Comparison of ENCODE assay signal across 19 cellular contexts in the genomic region with DNA sequence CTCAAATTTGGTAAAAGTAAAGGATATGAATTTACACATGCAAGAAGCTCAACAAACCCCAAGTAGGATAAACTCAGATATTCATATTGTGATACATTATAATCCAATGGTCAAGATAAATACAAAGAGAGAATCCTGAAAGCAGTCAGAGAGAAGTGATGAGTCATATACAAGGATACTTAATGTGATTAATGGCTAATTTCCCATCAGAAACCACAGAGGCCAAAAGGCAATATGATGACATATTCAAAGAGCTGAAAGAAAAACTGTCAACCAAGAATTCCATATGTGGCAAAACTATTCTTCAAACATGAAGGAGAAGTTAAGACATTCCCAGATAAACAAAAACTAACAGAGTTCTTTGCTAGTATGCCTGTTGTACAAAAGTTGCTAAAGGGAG. TPM values are rescaled to one million over a fixed set of nuclear protein-coding genes. Genes with fewer than 3 reads are reported as not detected.
DNase-seq lines count a peak whose midpoint lies in the region; ATAC-seq, FAIRE-seq and TF ChIP-seq lines count a peak whose summit lies in the region.
"Had no signal": no experiment of that assay in that cellular context is flagged by ENCODE, and none has a peak within 500 bp of the region (broad histone marks: within the 10 kb centered on the region; RNA-seq: fewer than 3 reads in every experiment).

No MANE protein-coding gene starts in this region.

- no peak for TF ChIP-seq POLR2A in GM12878 (IDR thresholded peaks at IDR 0.05; ENCODE audit: low read depth, low read length)
- TF ChIP-seq POLR2A in esophagus squamous epithelium (IDR thresholded peaks at IDR 0.05) = no peak

- H3K27me3 ChIP-seq in GM12878 (replicated peaks in 1 of 2; ENCODE audit: control insufficient read depth in 2 of 2, insufficient read depth in 2 of 2, low read length in 1 of 2) (no peaks in the 10 kb centered on the region), esophagus squamous epithelium (no peaks in the 10 kb centered on the region), Caco-2 (replicated peaks; ENCODE audit: control insufficient read depth, insufficient read depth, low read length) (no peaks in the 10 kb centered on the region)

- no peaks in the 10 kb centered on the region for H3K79me2 ChIP-seq in GM12878 (ENCODE audit: control insufficient read depth, insufficient read depth, low read length)

- RAD21 ChIA-PET in GM12878 (lab: Charles Lee; ENCODE audit: unreplicated experiment) = interaction anchor here (1.0 to 1.5 kb wide), 5 partner anchors 9 to 184 kb away, joined by 3 to 5 read pairs (median 4); no protein-coding TSS in a partner anchor

- in situ Hi-C loops in Caki2 (cut with HindIII; ENCODE audit: low pct_unique_long_range_greater_than_20kb, low sequenced_read_pairs) = no loop called here
- in situ Hi-C loops in GM12878 (cut with MboI) = no loop called here

- H3K9me3 Mint-ChIP-seq in endothelial cell (ENCODE audit: unreplicated experiment) = no peaks in the 10 kb centered on the region
- peaks cover 5% of the 10 kb centered on the region for H3K9me3 Mint-ChIP-seq in activated CD8-positive, alpha-beta memory T cell treated with anti-CD3 and anti-CD28 coated beads, Interleukin-2, amount 10 ng/mL, durations not matched to agents 7 days and 5 days (ENCODE audit: low read depth)
- H3K9me3 Mint-ChIP-seq in Caco-2 (ENCODE audit: unreplicated experiment) = no peaks in the 10 kb centered on the region
- H3K9me3 Mint-ChIP-seq: activated naive CD4-positive, alpha-beta T cell treated with anti-CD3 and anti-CD28 coated beads for 36 hours; central memory CD8-positive, alpha-beta T cell had no signal

- H3K4me1 Mint-ChIP-seq in endothelial cell (ENCODE audit: unreplicated experiment) = no peaks in the 10 kb centered on the region
- peaks cover 13% of the 10 kb centered on the region for H3K4me1 Mint-ChIP-seq in activated CD8-positive, alpha-beta memory T cell treated with anti-CD3 and anti-CD28 coated beads, Interleukin-2, amount 10 ng/mL, durations not matched to agents 7 days and 5 days
- peaks cover 14% of the 10 kb centered on the region for H3K4me1 Mint-ChIP-seq in Caco-2 (ENCODE audit: low read depth, unreplicated experiment)
- H3K4me1 Mint-ChIP-seq: central memory CD8-positive, alpha-beta T cell had no signal

- no peak overlapping the region for H3K4me2 ChIP-seq in GM12878 (ENCODE audit: control insufficient read depth, insufficient read depth)

- no peak for TF ChIP-seq RAD21 in GM12878 (IDR thresholded peaks at IDR 0.05; ENCODE audit: insufficient read depth, low read depth, low read length)

- intact Hi-C loops in GM12878 (cut with micrococcal nuclease; ENCODE audit: unreplicated experiment) (no loop called here), esophagus squamous epithelium (cut with DNase I) (no loop called here), Caco-2 (cut with micrococcal nuclease; ENCODE audit: unreplicated experiment) (no loop called here)

- no peak for TF ChIP-seq CTCF in HFF-Myc (IDR thresholded peaks at IDR 0.05; ENCODE audit: low read depth, low read length, missing control alignments)
- no peak for TF ChIP-seq CTCF in GM12878 (IDR thresholded peaks at IDR 0.05 in 2 of 3, conservative IDR thresholded peaks at IDR 0.05 in 1 of 3; ENCODE audit: control insufficient read depth in 2 of 3, extremely low read depth in 1 of 3, insufficient read depth in 1 of 3, low read depth in 3 of 3, low read length in 3 of 3)
- TF ChIP-seq CTCF in endothelial cell (IDR thresholded peaks at IDR 0.05; ENCODE audit: unreplicated experiment) = no peak
- no peak for TF ChIP-seq CTCF in esophagus squamous epithelium (IDR thresholded peaks at IDR 0.05)
- TF ChIP-seq CTCF in Caco-2 (IDR thresholded peaks at IDR 0.05; ENCODE audit: insufficient read depth in 1 of 2, low read depth in 1 of 2, low read length in 1 of 2, severe bottlenecking in 1 of 2, unreplicated experiment in 1 of 2) = no peak

- TF ChIP-seq EP300 in GM12878 (IDR thresholded peaks at IDR 0.05; ENCODE audit: borderline replicate concordance in 1 of 2, control insufficient read depth in 1 of 2, low read depth in 2 of 2, low read length in 2 of 2) = no peak

- SMC1A ChIA-PET in GM12878 (lab: Charles Lee; ENCODE audit: uncharacterized antibody, unreplicated experiment) = interaction anchor here (0.6 to 2.6 kb wide), 3 partner anchors 10 to 292 kb away, joined by 3 to 17 read pairs (median 3); no protein-coding TSS in a partner anchor

- H3K36me3 ChIP-seq in GM12878 (ENCODE audit: control insufficient read depth in 2 of 2, insufficient read depth in 2 of 2, low read length in 1 of 2) (no peaks in the 10 kb centered on the region), esophagus squamous epithelium (no peaks in the 10 kb centered on the region), Caco-2 (ENCODE audit: control insufficient read depth, insufficient read depth, low read length) (no peaks in the 10 kb centered on the region)

- H3K9ac ChIP-seq in GM12878 (ENCODE audit: control insufficient read depth, insufficient read depth, low read length) = no peak overlapping the region

- H3K27me3 Mint-ChIP-seq in endothelial cell (ENCODE audit: unreplicated experiment) (peaks cover 2% of the 10 kb centered on the region), Caco-2 (ENCODE audit: insufficient read depth, unreplicated experiment) (no peaks in the 10 kb centered on the region)
- peaks cover 22% of the 10 kb centered on the region for H3K27me3 Mint-ChIP-seq in activated CD8-positive, alpha-beta memory T cell treated with anti-CD3 and anti-CD28 coated beads, Interleukin-2, amount 10 ng/mL, durations not matched to agents 7 days and 5 days

- H3K9me3 ChIP-seq in GM12878 (replicated peaks; ENCODE audit: control insufficient read depth, insufficient read depth, low read length) (peaks cover 10% of the 10 kb centered on the region; the same call in 2 of the 3 replicates), esophagus squamous epithelium (no peaks in the 10 kb centered on the region), Caco-2 (no peaks in the 10 kb centered on the region)
- H3K9me3 ChIP-seq: psoas muscle had no signal

- H3K4me3 Mint-ChIP-seq in endothelial cell (ENCODE audit: unreplicated experiment) = no peak overlapping the region
- no peak overlapping the region for H3K4me3 Mint-ChIP-seq in activated CD8-positive, alpha-beta memory T cell treated with anti-CD3 and anti-CD28 coated beads, Interleukin-2, amount 10 ng/mL, durations not matched to agents 7 days and 5 days
- H3K4me3 Mint-ChIP-seq in Caco-2 (ENCODE audit: unreplicated experiment) = no peak overlapping the region
- H3K4me3 Mint-ChIP-seq: activated naive CD4-positive, alpha-beta T cell treated with anti-CD3 and anti-CD28 coated beads for 36 hours; central memory CD8-positive, alpha-beta T cell; natural killer cell had no signal

- FAIRE-seq in GM12878 (lab: Jason Lieb, UNC) = no peak

- no peaks in the 10 kb centered on the region for H4K20me1 ChIP-seq in GM12878 (ENCODE audit: control insufficient read depth, insufficient read depth)

- BruUV-seq in GM12878 (replicated peaks; lab: Mats Ljungman, UMichigan) (no TSS peak), Caco-2 (replicated peaks; lab: Mats Ljungman, UMichigan) (no TSS peak)

- H3K4me3 ChIP-seq in HFF-Myc (replicated peaks; ENCODE audit: low read depth, low read length) = no peak overlapping the region
- H3K4me3 ChIP-seq in GM12878 = no peak overlapping the region
- no peak overlapping the region for H3K4me3 ChIP-seq in esophagus squamous epithelium
- no peak overlapping the region for H3K4me3 ChIP-seq in Caco-2 (ENCODE audit: low read depth, low read length)
- H3K4me3 ChIP-seq: psoas muscle had no signal

- no peak overlapping the region for H3K27ac ChIP-seq in GM12878 (ENCODE audit: control insufficient read depth, insufficient read depth)
- H3K27ac ChIP-seq in esophagus squamous epithelium = no peak overlapping the region
- H3K27ac ChIP-seq: psoas muscle had no signal

- peak; percentile 65 for DNase-seq in Caki2 (ENCODE audit: low read depth)
- DNase-seq in HFF-Myc (ENCODE audit: extremely low read depth, low read depth) = peak; percentile 87
- DNase-seq in GM12878 (ENCODE audit: low read depth, low spot score) = no peak
- DNase-seq in glomerular visceral epithelial cell (ENCODE audit: extremely low spot score) = peak; percentile 63
- no peak for DNase-seq in endothelial cell (ENCODE audit: low spot score)
- DNase-seq in esophagus squamous epithelium (lab: John Stamatoyannopoulos, UW) = no peak
- DNase-seq in activated CD8-positive, alpha-beta memory T cell treated with anti-CD3 and anti-CD28 coated beads, Interleukin-2, amount 10 ng/mL, durations not matched to agents 7 days and 5 days = no peak
- no peak for DNase-seq in Caco-2
- DNase-seq: activated CD4-positive, CD25-positive, alpha-beta regulatory T cell treated with anti-CD3 and anti-CD28 coated beads, Interleukin-2, amount 50 U/mL, for 72 hours; activated CD8-positive, alpha-beta memory T cell treated with anti-CD3 and anti-CD28 coated beads, Interleukin-2, amount 50 U/mL, for 48 hours; activated naive CD4-positive, alpha-beta T cell treated with anti-CD3 and anti-CD28 coated beads for 36 hours; C1 segment of cervical spinal cord; natural killer cell; NCI-H1105; NCI-H524; psoas muscle had no signal

- H3K36me3 Mint-ChIP-seq in endothelial cell (ENCODE audit: low read depth, unreplicated experiment) (no peaks in the 10 kb centered on the region), Caco-2 (ENCODE audit: insufficient read depth, unreplicated experiment) (peaks cover 7% of the 10 kb centered on the region)
- peaks cover 17% of the 10 kb centered on the region for H3K36me3 Mint-ChIP-seq in activated CD8-positive, alpha-beta memory T cell treated with anti-CD3 and anti-CD28 coated beads, Interleukin-2, amount 10 ng/mL, durations not matched to agents 7 days and 5 days
- H3K36me3 Mint-ChIP-seq: natural killer cell had no signal

- H3K4me1 ChIP-seq in GM12878 (ENCODE audit: control insufficient read depth, insufficient read depth, low read length) (peaks cover 9% of the 10 kb centered on the region), esophagus squamous epithelium (peaks cover 0 to 17% (median 4%) of the 10 kb centered on the region in 3 donors), Caco-2 (peaks cover 8% of the 10 kb centered on the region)
- H3K4me1 ChIP-seq: psoas muscle had no signal

- POLR2A ChIA-PET in GM12878 (lab: Charles Lee) (no interaction called here), Caco-2 (lab: Charles Lee) (no interaction called here)

- no peak overlapping the region for H2AFZ ChIP-seq in GM12878 (ENCODE audit: control insufficient read depth, low read depth, low read length)

- H3K27ac Mint-ChIP-seq in endothelial cell (ENCODE audit: unreplicated experiment) = no peak overlapping the region
- no peak overlapping the region for H3K27ac Mint-ChIP-seq in activated CD8-positive, alpha-beta memory T cell treated with anti-CD3 and anti-CD28 coated beads, Interleukin-2, amount 10 ng/mL, durations not matched to agents 7 days and 5 days
- no peak overlapping the region for H3K27ac Mint-ChIP-seq in Caco-2 (ENCODE audit: unreplicated experiment)
- H3K27ac Mint-ChIP-seq: activated naive CD4-positive, alpha-beta T cell treated with anti-CD3 and anti-CD28 coated beads for 36 hours; natural killer cell had no signal

- no peak; the same call in 2 of the 3 replicates for ATAC-seq in GM12878
- no peak for ATAC-seq in activated CD8-positive, alpha-beta memory T cell treated with anti-CD3 and anti-CD28 coated beads, Interleukin-2, amount 10 ng/mL, durations not matched to agents 7 days and 5 days
- ATAC-seq: natural killer cell, psoas muscle had no signal

- CTCF ChIA-PET in GM12878 (lab: Yijun Ruan, JAX) (interaction anchor here (0.6 to 3.1 kb wide), 8 partner anchors 9 to 357 kb away, joined by 3 to 15 read pairs (median 6); partner anchors contain the start of genes GDF9 and UQCRQ), Caco-2 (lab: Charles Lee) (interaction anchor here (1.5 kb wide), 1 partner anchor 17 kb away, joined by 3 read pairs; no protein-coding TSS in a partner anchor)
- CTCF ChIA-PET in activated CD8-positive, alpha-beta memory T cell treated with anti-CD3 and anti-CD28 coated beads, Interleukin-2, amount 10 ng/mL, durations not matched to agents 7 days and 5 days (lab: Charles Lee) = interaction anchor here (1.4 to 3.3 kb wide), 3 partner anchors 9 to 123 kb away, joined by 4 to 18 read pairs (median 16); no protein-coding TSS in a partner anchor

RNA-seq across cellular contexts. Expression of gene IRF1, which starts 19.5 kb away (rescaled TPM):
- total RNA-seq in Caki2 (2014; rRNA removed; shearing (Covaris generic); ENCODE audit: low replicate concordance) = 12.2 and 19.7 TPM in 2 replicates
- total RNA-seq in GM12878 (2013; cell fraction: nucleolus; rRNA removed) = 216 and 219 TPM in 2 replicates
- 29.9 and 30.5 TPM in 2 replicates for total RNA-seq in GM12878 (2014; rRNA removed)
- total RNA-seq in GM12878 (2014; rRNA removed; fragmentation: Illumina TruSeq; extraction: Trizol) = 41.9 and 45.3 TPM in 2 replicates
- 68.0 and 74.1 TPM in 2 replicates for total RNA-seq in GM12878 (2021)
- polyA plus RNA-seq in GM12878 (2011; ENCODE audit: low read depth) = 19.0 TPM
- polyA plus RNA-seq in GM12878 (2011; rRNA removed) = 37.5 and 50.7 TPM in 2 replicates
- polyA plus RNA-seq in GM12878 (2011; cell fraction: cytosol; rRNA removed) = 60.7 and 77.3 TPM in 2 replicates
- 156 and 160 TPM in 2 replicates for polyA plus RNA-seq in GM12878 (2011; cell fraction: nucleus; rRNA removed)
- 32.8 and 47.6 TPM in 2 replicates for polyA plus RNA-seq in GM12878 (2012)
- 45.9 and 48.6 TPM in 2 replicates for polyA plus RNA-seq in GM12878 (2014; fragmentation: Illumina TruSeq; extraction: Trizol)
- polyA plus RNA-seq in GM12878 (2014; fragmentation: Nextera tagmentation; extraction: Ambion mirVana) = 10 to 100 TPM in 1 of 2 experiments, 1 to 10 TPM in 1; 6.9 to 14.0 TPM
- polyA plus RNA-seq in GM12878 (2014; rRNA removed) = 55.9 and 56.1 TPM in 2 replicates
- polyA plus RNA-seq in GM12878 (2016; fragmentation: Nextera tagmentation; extraction: Ambion mirVana) = 10 to 100 TPM; 62.1 to 65.0 TPM
- polyA minus RNA-seq in GM12878 (2011; rRNA and poly(A)+ RNA removed) = 171 and 202 TPM in 2 replicates
- polyA minus RNA-seq in GM12878 (2011; cell fraction: cytosol; rRNA and poly(A)+ RNA removed) = 47.0 and 51.0 TPM in 2 replicates
- 234 and 331 TPM in 2 replicates for polyA minus RNA-seq in GM12878 (2011; cell fraction: nucleus; rRNA and poly(A)+ RNA removed)
- total RNA-seq in endothelial cell (ENCODE audit: unreplicated experiment) = 7.1 TPM
- 10 to 100 TPM in 2 of 4 donors, 1 to 10 TPM in 2; 8.3 to 52.9 (median 13.1) TPM for total RNA-seq in esophagus squamous epithelium
- total RNA-seq in activated CD8-positive, alpha-beta memory T cell treated with anti-CD3 and anti-CD28 coated beads, Interleukin-2, amount 10 ng/mL, durations not matched to agents 7 days and 5 days = 100 to 1,000 TPM; 205 to 223 TPM
- 16.0 and 16.8 TPM in 2 replicates for total RNA-seq in Caco-2 (2022)

RNA-seq across cellular contexts. Expression of gene IL5, which starts 33.2 kb away (rescaled TPM):
- total RNA-seq in Caki2 (2014; rRNA removed; shearing (Covaris generic); ENCODE audit: low replicate concordance) = not detected in 2 replicates
- not detected in 2 replicates for total RNA-seq in GM12878 (2013; cell fraction: nucleolus; rRNA removed)
- total RNA-seq in GM12878 (2014; rRNA removed) (not detected in 2 replicates), GM12878 (2014; rRNA removed; fragmentation: Illumina TruSeq; extraction: Trizol) (not detected in 2 replicates), GM12878 (2021) (not detected in 2 replicates), endothelial cell (ENCODE audit: unreplicated experiment) (not detected), esophagus squamous epithelium (not detected), Caco-2 (2022) (not detected in 2 replicates)
- polyA plus RNA-seq in GM12878 (2011; ENCODE audit: low read depth) = not detected
- polyA plus RNA-seq in GM12878 (2011; rRNA removed) (not detected in 2 replicates), GM12878 (2014; fragmentation: Illumina TruSeq; extraction: Trizol) (not detected in 2 replicates), GM12878 (2014; fragmentation: Nextera tagmentation; extraction: Ambion mirVana) (not detected), GM12878 (2014; rRNA removed) (not detected in 2 replicates), GM12878 (2016; fragmentation: Nextera tagmentation; extraction: Ambion mirVana) (not detected)
- not detected in 2 replicates for polyA plus RNA-seq in GM12878 (2011; cell fraction: cytosol; rRNA removed)
- not detected in 2 replicates for polyA plus RNA-seq in GM12878 (2011; cell fraction: nucleus; rRNA removed)
- not detected in 2 replicates for polyA plus RNA-seq in GM12878 (2012)
- polyA minus RNA-seq in GM12878 (2011; rRNA and poly(A)+ RNA removed) = not detected in 2 replicates
- polyA minus RNA-seq in GM12878 (2011; cell fraction: cytosol; rRNA and poly(A)+ RNA removed) = not detected in 2 replicates
- polyA minus RNA-seq in GM12878 (2011; cell fraction: nucleus; rRNA and poly(A)+ RNA removed) = not detected in 2 replicates
- 10 to 100 TPM in 1 of 2 experiments, under 1 TPM in 1; 0.35 to 20.0 TPM for total RNA-seq in activated CD8-positive, alpha-beta memory T cell treated with anti-CD3 and anti-CD28 coated beads, Interleukin-2, amount 10 ng/mL, durations not matched to agents 7 days and 5 days
- total RNA-seq: activated naive CD4-positive, alpha-beta T cell treated with anti-CD3 and anti-CD28 coated beads for 36 hours; lower leg skin; natural killer cell; psoas muscle; temporal lobe had no signal
- polyA plus RNA-seq: psoas muscle had no signal

RNA-seq across cellular contexts. Expression of gene RAD50, which starts 46.7 kb away (rescaled TPM):
- total RNA-seq in Caki2 (2014; rRNA removed; shearing (Covaris generic); ENCODE audit: low replicate concordance) = 14.9 and 19.6 TPM in 2 replicates
- total RNA-seq in GM12878 (2013; cell fraction: nucleolus; rRNA removed) = 160 and 163 TPM in 2 replicates
- total RNA-seq in GM12878 (2014; rRNA removed) (23.6 and 29.2 TPM in 2 replicates), GM12878 (2014; rRNA removed; fragmentation: Illumina TruSeq; extraction: Trizol) (55.2 and 59.2 TPM in 2 replicates), GM12878 (2021) (43.7 and 48.6 TPM in 2 replicates), endothelial cell (ENCODE audit: unreplicated experiment) (20.0 TPM), esophagus squamous epithelium (10 to 100 TPM; 13.6 to 25.2 (median 20.4) TPM), Caco-2 (2022) (53.2 and 58.2 TPM in 2 replicates)
- 14.0 TPM for polyA plus RNA-seq in GM12878 (2011; ENCODE audit: low read depth)
- polyA plus RNA-seq in GM12878 (2011; rRNA removed) (47.2 and 67.3 TPM in 2 replicates), GM12878 (2014; fragmentation: Illumina TruSeq; extraction: Trizol) (46.8 and 52.9 TPM in 2 replicates), GM12878 (2014; fragmentation: Nextera tagmentation; extraction: Ambion mirVana) (10 to 100 TPM; 12.8 to 19.5 TPM), GM12878 (2014; rRNA removed) (20.9 and 23.7 TPM in 2 replicates), GM12878 (2016; fragmentation: Nextera tagmentation; extraction: Ambion mirVana) (10 to 100 TPM; 67.6 to 68.6 TPM)
- 18.8 and 19.0 TPM in 2 replicates for polyA plus RNA-seq in GM12878 (2011; cell fraction: cytosol; rRNA removed)
- 54.6 and 55.7 TPM in 2 replicates for polyA plus RNA-seq in GM12878 (2011; cell fraction: nucleus; rRNA removed)
- 22.5 and 30.2 TPM in 2 replicates for polyA plus RNA-seq in GM12878 (2012)
- 74.8 and 97.4 TPM in 2 replicates for polyA minus RNA-seq in GM12878 (2011; rRNA and poly(A)+ RNA removed)
- polyA minus RNA-seq in GM12878 (2011; cell fraction: cytosol; rRNA and poly(A)+ RNA removed) = 24.1 and 25.9 TPM in 2 replicates
- polyA minus RNA-seq in GM12878 (2011; cell fraction: nucleus; rRNA and poly(A)+ RNA removed) = 47.8 and 79.4 TPM in 2 replicates
- total RNA-seq in activated CD8-positive, alpha-beta memory T cell treated with anti-CD3 and anti-CD28 coated beads, Interleukin-2, amount 10 ng/mL, durations not matched to agents 7 days and 5 days = 10 to 100 TPM; 39.7 to 51.6 TPM

Comparison
In these comparisons a context has a peak if more than half of its experiments do, and no peak if none do; other contexts are left out.
1. DNase-seq: peak in Caki2 (single experiment), HFF-Myc (single experiment) and glomerular visceral epithelial cell (single experiment); none in GM12878 (single experiment), endothelial cell (single experiment), esophagus squamous epithelium (single experiment), activated CD8-positive, alpha-beta memory T cell treated with anti-CD3 and anti-CD28 coated beads, Interleukin-2, amount 10 ng/mL, durations not matched to agents 7 days and 5 days (single experiment) and Caco-2 (0 of 2).